ENCODE assay signal across 10 cellular contexts in the genomic region with DNA sequence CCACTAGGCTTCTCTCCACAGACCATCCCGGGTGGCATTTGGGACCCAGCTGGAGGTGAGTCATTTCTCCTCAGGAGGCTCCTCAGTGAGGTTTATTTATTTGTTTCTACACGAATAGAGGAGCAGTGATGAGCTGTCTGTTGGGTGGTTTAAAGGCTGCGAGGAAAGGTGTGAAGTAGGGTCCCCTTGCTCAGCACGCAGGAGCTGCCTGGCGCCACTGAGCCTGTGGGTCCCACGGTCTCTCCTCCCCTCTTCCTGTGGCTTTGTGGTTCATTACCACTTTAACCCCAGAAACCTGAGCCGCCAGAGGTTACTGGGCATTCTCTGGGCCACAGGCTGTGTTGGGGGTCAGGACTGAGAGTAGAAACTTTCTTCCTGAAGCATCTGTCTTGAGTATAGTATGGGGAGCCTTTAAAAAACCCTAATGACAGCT. TPM values are rescaled to one million over a fixed set of nuclear protein-coding genes. Genes with fewer than 3 reads are reported as not detected.
DNase-seq lines count a peak whose midpoint lies in the region; ATAC-seq, FAIRE-seq and TF ChIP-seq lines count a peak whose summit lies in the region.
"Had no signal": no experiment of that assay in that cellular context is flagged by ENCODE, and none has a peak within 500 bp of the region (broad histone marks: within the 10 kb centered on the region; RNA-seq: fewer than 3 reads in every experiment).

No MANE protein-coding gene starts in this region.

- peaks cover 37% of the 10 kb centered on the region for H3K4me1 Mint-ChIP-seq in astrocyte (ENCODE audit: low read depth, unreplicated experiment)

- H3K27me3 ChIP-seq in astrocyte (ENCODE audit: insufficient read depth, low read length), result peaks cover 9% of the 10 kb centered on the region

- no peaks in the 10 kb centered on the region for H4K20me1 ChIP-seq in astrocyte (ENCODE audit: insufficient read depth, low read length)

- H2AFZ ChIP-seq in astrocyte (ENCODE audit: low read depth, low read length), result no peak overlapping the region

- H3K4me3 Mint-ChIP-seq in astrocyte (ENCODE audit: unreplicated experiment), result no peak overlapping the region
- H3K4me3 Mint-ChIP-seq: CD8-positive, alpha-beta T cell; memory B cell had no signal

- no peak overlapping the region for H3K27ac ChIP-seq in astrocyte (ENCODE audit: low read depth, low read length)

- H3K9ac ChIP-seq in astrocyte (ENCODE audit: low read length), result no peak overlapping the region

- H3K4me2 ChIP-seq in astrocyte (ENCODE audit: low read length), result peak overlapping the region; percentile 41

- H3K27ac Mint-ChIP-seq in astrocyte (ENCODE audit: unreplicated experiment), result peak overlapping the region; percentile 53
- H3K27ac Mint-ChIP-seq: CD8-positive, alpha-beta T cell; memory B cell had no signal

- H3K9me3 ChIP-seq in astrocyte (ENCODE audit: insufficient read depth, low read depth, low read length), result no peaks in the 10 kb centered on the region

- H3K4me3 ChIP-seq in astrocyte (ENCODE audit: insufficient read depth, low read depth, low read length), result no peak overlapping the region

- peaks cover 5% of the 10 kb centered on the region for H3K27me3 Mint-ChIP-seq in astrocyte (ENCODE audit: low read depth, unreplicated experiment)
- H3K27me3 Mint-ChIP-seq: memory B cell had no signal

- H3K9me3 Mint-ChIP-seq in astrocyte (ENCODE audit: unreplicated experiment), result no peaks in the 10 kb centered on the region
- H3K9me3 Mint-ChIP-seq: CD8-positive, alpha-beta T cell; memory B cell had no signal

- H3K4me1 ChIP-seq in astrocyte (ENCODE audit: insufficient read depth, low read length), result peaks cover 31% of the 10 kb centered on the region

- H3K36me3 ChIP-seq in astrocyte (ENCODE audit: insufficient read depth, low read length), result no peaks in the 10 kb centered on the region

- FAIRE-seq in astrocyte (lab: Jason Lieb, UNC), result no peak

- H3K79me2 ChIP-seq in astrocyte (ENCODE audit: insufficient read depth, low read length), result no peaks in the 10 kb centered on the region

- DNase-seq in activated T-cell treated with anti-CD3 and anti-CD28 coated beads for 48 hours (ENCODE audit: low read depth), result peak; percentile 32
- DNase-seq in activated T-cell treated with anti-CD3 and anti-CD28 coated beads for 4 hours, result no peak
- peak; percentile 78 for DNase-seq in HK-2 (ENCODE audit: unreplicated experiment)
- DNase-seq in astrocyte (ENCODE audit: low read depth), result peak; percentile 78
- DNase-seq in stimulated activated naive CD8-positive, alpha-beta T cell treated with anti-CD3 and anti-CD28 coated beads, Interleukin-15, Interleukin-2, amounts not matched to agents 100 U/mL and 50 U/mL, for 24 hours, result peak; percentile 55
- DNase-seq in NCI-H524 (lab: John Stamatoyannopoulos, UW), result no peak
- no peak for DNase-seq in anterior cingulate cortex (lab: John Stamatoyannopoulos, UW)
- DNase-seq in NCI-H1417 treated with DMSO at 0.1 percent for 48 hours (lab: John Stamatoyannopoulos, UW), result no peak

- peaks cover 2% of the 10 kb centered on the region for H3K36me3 Mint-ChIP-seq in astrocyte (ENCODE audit: low read depth, unreplicated experiment)

- no peak for TF ChIP-seq CTCF in astrocyte (IDR thresholded peaks at IDR 0.05; ENCODE audit: insufficient read depth, low read depth, low read length)

- peak; percentile 75 for ATAC-seq in stimulated activated naive CD8-positive, alpha-beta T cell treated with anti-CD3 and anti-CD28 coated beads, Interleukin-15, Interleukin-2, amounts not matched to agents 100 U/mL and 50 U/mL, for 24 hours
- ATAC-seq: CD8-positive, alpha-beta T cell had no signal

RNA-seq across cellular contexts. Expression of a gene that starts 39.9 kb away (rescaled TPM):
- 2.2 and 2.5 TPM in 2 replicates for total RNA-seq in astrocyte

RNA-seq across cellular contexts. Expression of a gene that starts 57.0 kb away (rescaled TPM):
- total RNA-seq in astrocyte, result not detected in 2 replicates
- total RNA-seq: CD8-positive, alpha-beta T cell had no signal

RNA-seq across cellular contexts. Expression of a gene that starts 57.2 kb away (rescaled TPM):
- not detected in 2 replicates for total RNA-seq in astrocyte
- total RNA-seq: CD8-positive, alpha-beta T cell had no signal

Comparison
In these comparisons a context has a peak if more than half of its experiments do, and no peak if none do; other contexts are left out.
1. DNase-seq: peak in activated T-cell treated with anti-CD3 and anti-CD28 coated beads for 48 hours (single experiment), HK-2 (single experiment), astrocyte (single experiment) and stimulated activated naive CD8-positive, alpha-beta T cell treated with anti-CD3 and anti-CD28 coated beads, Interleukin-15, Interleukin-2, amounts not matched to agents 100 U/mL and 50 U/mL, for 24 hours (single experiment); none in activated T-cell treated with anti-CD3 and anti-CD28 coated beads for 4 hours (single experiment), NCI-H524 (0 of 2), anterior cingulate cortex (0 of 58) and NCI-H1417 treated with DMSO at 0.1 percent for 48 hours (single experiment).